Comparison of ENCODE assay signal across 17 cellular contexts in the genomic region with DNA sequence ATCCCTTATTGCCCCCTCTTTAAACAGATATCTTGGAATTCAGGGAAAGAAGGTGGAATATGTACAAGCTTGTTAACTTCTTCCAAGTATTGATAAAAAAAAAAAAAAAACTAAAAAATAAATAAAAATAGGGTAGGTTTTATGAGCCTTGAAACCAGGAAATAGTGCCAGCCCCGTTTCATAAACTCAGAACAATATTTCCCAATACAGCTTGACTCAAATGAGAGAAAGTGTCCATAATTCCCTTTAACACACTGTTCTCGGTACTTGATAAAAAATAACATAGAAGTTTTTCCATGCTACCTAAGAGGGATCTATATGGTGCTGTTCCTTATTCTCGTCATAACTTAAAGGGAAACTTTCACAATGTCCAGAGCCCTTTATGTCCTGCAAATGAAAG. TPM values are rescaled to one million over a fixed set of nuclear protein-coding genes. Genes with fewer than 3 reads are reported as not detected.
DNase-seq lines count a peak whose midpoint lies in the region; ATAC-seq and TF ChIP-seq lines count a peak whose summit lies in the region.
"Had no signal": no experiment of that assay in that cellular context is flagged by ENCODE, and none has a peak within 500 bp of the region (broad histone marks: within the 10 kb centered on the region; RNA-seq: fewer than 3 reads in every experiment).

No MANE protein-coding gene starts in this region.

- no peak overlapping the region for H3K4me2 ChIP-seq in Loucy (ENCODE audit: low read depth, low read length, poor library complexity, severe bottlenecking)
- H3K4me2 ChIP-seq: A549; BLaER1 treated with 17β-estradiol and CSF1 and Interleukin-3, amounts not matched to agents 10 nM and 100 nM had no signal

- peak; percentile 68 for ATAC-seq in left lobe of liver
- no peak for ATAC-seq in left cardiac atrium
- ATAC-seq in HG03196 (IDR thresholded peaks at IDR 0.05; ENCODE audit: unreplicated experiment), result no peak
- ATAC-seq: CD8-positive, alpha-beta T cell had no signal

- no peaks in the 10 kb centered on the region for H3F3A ChIP-seq in Loucy (ENCODE audit: low read depth)

- intact Hi-C loops in left cardiac atrium (cut with DNase I), result no loop called here

- H3K4me1 ChIP-seq in Loucy (ENCODE audit: insufficient read depth, low read length, poor library complexity, severe bottlenecking) (peaks cover 7% of the 10 kb centered on the region), adipocyte (ENCODE audit: control insufficient read depth, insufficient read depth, low read length) (peaks cover 9% of the 10 kb centered on the region)
- H3K4me1 ChIP-seq: A549; BLaER1 treated with 17β-estradiol and CSF1 and Interleukin-3, amounts not matched to agents 10 nM and 100 nM; Caco-2 had no signal

- H3K79me2 ChIP-seq in Loucy (ENCODE audit: insufficient read depth, low read length), result no peaks in the 10 kb centered on the region

- H3K36me3 ChIP-seq in Loucy (ENCODE audit: insufficient read depth, low read length) (no peaks in the 10 kb centered on the region), adipocyte (ENCODE audit: control insufficient read depth, insufficient read depth, low read length, severe bottlenecking) (no peaks in the 10 kb centered on the region)
- H3K36me3 ChIP-seq: BLaER1 treated with 17β-estradiol and CSF1 and Interleukin-3, amounts not matched to agents 10 nM and 100 nM had no signal

- no peaks in the 10 kb centered on the region for H3K9me3 ChIP-seq in Loucy (ENCODE audit: insufficient read depth, low read depth, low read length)
- H3K9me3 ChIP-seq in adipocyte (ENCODE audit: control insufficient read depth, low read length), result no peaks in the 10 kb centered on the region
- H3K9me3 ChIP-seq: A549; BLaER1 treated with 17β-estradiol and CSF1 and Interleukin-3, amounts not matched to agents 10 nM and 100 nM; Caco-2 had no signal

- no peak for TF ChIP-seq CTCF in Loucy (conservative IDR thresholded peaks at IDR 0.05; ENCODE audit: low read length)

- DNase-seq in adipocyte (ENCODE audit: low read depth) (no peak), left lobe of liver (ENCODE audit: low spot score) (no peak), NK-92 (lab: John Stamatoyannopoulos, UW; ENCODE audit: unreplicated experiment) (no peak), left cardiac atrium (no peak)
- DNase-seq: AML-193; Caco-2; Calu3; CD4-positive, alpha-beta T cell; CD8-positive, alpha-beta T cell; DMS79 treated with DMSO at 0.1 percent for 48 hours; GF-D8 had no signal

- H3K4me3 ChIP-seq in Loucy (ENCODE audit: low read length, poor library complexity, severe bottlenecking) (no peak overlapping the region), adipocyte (ENCODE audit: low read length) (peak overlapping the region; percentile 14)
- H3K4me3 ChIP-seq: A549; BLaER1 treated with 17β-estradiol and CSF1 and Interleukin-3, amounts not matched to agents 10 nM and 100 nM had no signal

- H3K27me3 ChIP-seq in Loucy (ENCODE audit: insufficient read depth, low read length, poor library complexity, severe bottlenecking) (no peaks in the 10 kb centered on the region), adipocyte (replicated peaks; ENCODE audit: control insufficient read depth, insufficient read depth, low read length) (no peaks in the 10 kb centered on the region)
- H3K27me3 ChIP-seq: BLaER1 treated with 17β-estradiol and CSF1 and Interleukin-3, amounts not matched to agents 10 nM and 100 nM had no signal

- no peaks in the 10 kb centered on the region for H3K9me2 ChIP-seq in Loucy (replicated peaks; ENCODE audit: low read depth, low read length)

- H2AFZ ChIP-seq in Loucy (ENCODE audit: low read length), result 0 out of 2 replicates have a peak overlapping the region, but pooled peaks have one; percentile 38

- H3K9ac ChIP-seq in Loucy (ENCODE audit: low read depth, low read length, poor library complexity, severe bottlenecking) (no peak overlapping the region), adipocyte (ENCODE audit: low read length) (no peak overlapping the region)
- H3K9ac ChIP-seq: BLaER1 treated with 17β-estradiol and CSF1 and Interleukin-3, amounts not matched to agents 10 nM and 100 nM had no signal

- no peaks in the 10 kb centered on the region for H4K20me1 ChIP-seq in Loucy (ENCODE audit: insufficient read depth, low read length, poor library complexity, severe bottlenecking)
- H4K20me1 ChIP-seq: BLaER1 treated with 17β-estradiol and CSF1 and Interleukin-3, amounts not matched to agents 10 nM and 100 nM had no signal

RNA-seq across cellular contexts. Expression of gene C2orf80, which starts 17.9 kb away (rescaled TPM):
- total RNA-seq in left lobe of liver (not detected), left cardiac atrium (not detected)
- total RNA-seq: A172; B cell; Caco-2; Calu3; CD4-positive, alpha-beta T cell; CD8-positive, alpha-beta T cell had no signal

RNA-seq across cellular contexts. Expression of gene CRYGA, which starts 44.4 kb away (rescaled TPM):
- total RNA-seq in left lobe of liver, result not detected
- not detected for total RNA-seq in left cardiac atrium
- total RNA-seq: A172; B cell; Caco-2; Calu3; CD4-positive, alpha-beta T cell; CD8-positive, alpha-beta T cell had no signal

RNA-seq across cellular contexts. Expression of gene IDH1, which starts 47.1 kb away (rescaled TPM):
- total RNA-seq in left lobe of liver, result 293 TPM
- 10 to 100 TPM; 36.5 to 79.9 TPM for total RNA-seq in left cardiac atrium

RNA-seq across cellular contexts. Expression of gene PIKFYVE, which starts 58.3 kb away (rescaled TPM):
- 12.8 TPM for total RNA-seq in left lobe of liver
- total RNA-seq in left cardiac atrium, result 10 to 100 TPM; 17.2 to 18.6 TPM
